In the genomic region with DNA sequence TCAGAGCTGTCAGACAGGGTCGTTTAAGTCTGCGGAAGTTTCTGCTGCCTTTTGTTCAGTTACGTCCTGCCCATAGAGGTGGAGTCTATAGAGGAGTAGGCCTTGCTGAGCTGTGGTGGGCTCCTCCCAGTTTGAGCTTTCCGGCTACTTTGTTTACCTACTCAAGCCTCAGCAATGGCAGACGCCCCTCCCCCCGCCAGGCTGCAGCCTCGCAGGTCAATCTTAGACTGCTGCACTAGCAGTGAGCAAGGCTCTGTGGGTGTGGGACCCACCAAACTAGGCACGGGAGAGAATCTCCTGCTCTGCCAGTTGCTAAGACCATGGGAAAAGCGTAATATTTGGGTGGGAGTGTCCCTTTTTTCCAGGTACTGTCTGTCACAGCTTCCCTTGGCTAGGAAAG, we compare ENCODE assay signal across 19 cellular contexts.
DNase-seq lines count a peak whose midpoint lies in the region; ATAC-seq and TF ChIP-seq lines count a peak whose summit lies in the region.
"Had no signal": no experiment of that assay in that cellular context is flagged by ENCODE, and none has a peak within 500 bp of the region (broad histone marks: within the 10 kb centered on the region; RNA-seq: fewer than 3 reads in every experiment).

No MANE protein-coding gene starts in this region.

- H3K27me3 ChIP-seq in HUES6 (ENCODE audit: control insufficient read depth, insufficient read depth, low read length) (no peaks in the 10 kb centered on the region), upper lobe of left lung (no peaks in the 10 kb centered on the region), suprapubic skin (no peaks in the 10 kb centered on the region)

- peak overlapping the region; percentile 30 for H3K9ac ChIP-seq in HUES6 (ENCODE audit: low read length)

- H3K4me1 Mint-ChIP-seq in WTC11 = peaks cover 15% of the 10 kb centered on the region
- H3K4me1 Mint-ChIP-seq in activated naive CD4-positive, alpha-beta T cell treated with anti-CD3 and anti-CD28 coated beads for 36 hours (ENCODE audit: low read depth) = no peaks in the 10 kb centered on the region
- H3K4me1 Mint-ChIP-seq: T-cell had no signal

- H3K27ac ChIP-seq in HUES6 (ENCODE audit: low read depth, low read length) (no peak overlapping the region), upper lobe of left lung (no peak overlapping the region), suprapubic skin (no peak overlapping the region)
- H3K27ac ChIP-seq: SK-N-MC had no signal

- H3K27ac Mint-ChIP-seq in WTC11 = no peak overlapping the region
- H3K27ac Mint-ChIP-seq in activated naive CD4-positive, alpha-beta T cell treated with anti-CD3 and anti-CD28 coated beads for 36 hours = no peak overlapping the region
- H3K27ac Mint-ChIP-seq: T-cell had no signal

- TF ChIP-seq POLR2A in upper lobe of left lung (IDR thresholded peaks at IDR 0.05) (no peak), suprapubic skin (IDR thresholded peaks at IDR 0.05) (no peak)

- intact Hi-C loops in activated naive CD4-positive, alpha-beta T cell treated with anti-CD3 and anti-CD28 coated beads for 36 hours (cut with micrococcal nuclease) = no loop called here

- peaks cover 24% of the 10 kb centered on the region for H3K9me3 Mint-ChIP-seq in WTC11
- peaks cover 3% of the 10 kb centered on the region for H3K9me3 Mint-ChIP-seq in activated naive CD4-positive, alpha-beta T cell treated with anti-CD3 and anti-CD28 coated beads for 36 hours

- ATAC-seq in WTC11 (peak; percentile 85), upper lobe of left lung (ENCODE audit: low FRiP score in 2 of 2) (no peak)
- ATAC-seq: PC-3, T-cell had no signal

- H3K4me3 ChIP-seq in HUES6 (ENCODE audit: low read depth, low read length) (peak overlapping the region; percentile 23; the same call in 1 of the 2 replicates), upper lobe of left lung (no peak overlapping the region), suprapubic skin (no peak overlapping the region)
- H3K4me3 ChIP-seq: SK-N-MC had no signal

- POLR2A ChIA-PET in WTC11 (lab: Charles Lee) = no interaction called here

- 46 to 100% methylated on average over 2 to 9 of the region's 9 CpGs for WGBS in upper lobe of left lung, 2 donors
- 74% methylated on average over 5 of the region's 9 CpGs for WGBS in suprapubic skin

- DNase-seq in WTC11 (ENCODE audit: low spot score) (peak; percentile 59), iPS-NIHi7 (ENCODE audit: extremely low spot score) (peak; percentile 20), upper lobe of left lung (peak; percentile 29 to 37), suprapubic skin (ENCODE audit: low spot score in 2 of 2) (no peak)
- no peak for DNase-seq in activated naive CD4-positive, alpha-beta T cell treated with anti-CD3 and anti-CD28 coated beads for 36 hours
- DNase-seq in activated naive CD4-positive, alpha-beta T cell (lab: John Stamatoyannopoulos, UW) = no peak
- DNase-seq: DMS79 treated with DMSO at 0.1 percent for 48 hours, GDM1, H7, KBM-7, MV-4-11, NCI-H1417 treated with DMSO at 0.1 percent for 48 hours, NCI-H1930, NCI-H446, NCI-H69, PC-3, T-cell had no signal

- TF ChIP-seq CTCF in WTC11 (IDR thresholded peaks at IDR 0.05) = no peak
- TF ChIP-seq CTCF in upper lobe of left lung (IDR thresholded peaks at IDR 0.05) = no peak
- TF ChIP-seq CTCF in suprapubic skin (IDR thresholded peaks at IDR 0.05) = no peak

- peaks cover 6% of the 10 kb centered on the region; the same call in 1 of the 2 replicates for H3K36me3 Mint-ChIP-seq in WTC11
- no peaks in the 10 kb centered on the region for H3K36me3 Mint-ChIP-seq in activated naive CD4-positive, alpha-beta T cell treated with anti-CD3 and anti-CD28 coated beads for 36 hours (ENCODE audit: low read depth)
- H3K36me3 Mint-ChIP-seq: T-cell had no signal

- H3K4me3 Mint-ChIP-seq in WTC11 = no peak overlapping the region
- no peak overlapping the region for H3K4me3 Mint-ChIP-seq in activated naive CD4-positive, alpha-beta T cell treated with anti-CD3 and anti-CD28 coated beads for 36 hours
- H3K4me3 Mint-ChIP-seq: T-cell had no signal

- CTCF ChIA-PET in WTC11 (lab: Charles Lee) = interaction anchor here (0.9 to 2.0 kb wide), 3 partner anchors 11 to 125 kb away, joined by 3 to 7 read pairs (median 6); no protein-coding TSS in a partner anchor
- CTCF ChIA-PET in activated naive CD4-positive, alpha-beta T cell treated with anti-CD3 and anti-CD28 coated beads for 36 hours (lab: Charles Lee) = no interaction called here

- H3K27me3 Mint-ChIP-seq in WTC11 (ENCODE audit: low read depth) = no peaks in the 10 kb centered on the region; the same call in 1 of the 2 replicates
- H3K27me3 Mint-ChIP-seq in activated naive CD4-positive, alpha-beta T cell treated with anti-CD3 and anti-CD28 coated beads for 36 hours (ENCODE audit: low read depth) = no peaks in the 10 kb centered on the region

- H3K36me3 ChIP-seq in HUES6 (ENCODE audit: control insufficient read depth, insufficient read depth, low read length) (no peaks in the 10 kb centered on the region), upper lobe of left lung (no peaks in the 10 kb centered on the region), suprapubic skin (no peaks in the 10 kb centered on the region)

- TF ChIP-seq EP300 in upper lobe of left lung (IDR thresholded peaks at IDR 0.05) = no peak
- no peak for TF ChIP-seq EP300 in suprapubic skin (IDR thresholded peaks at IDR 0.05)

- no peaks in the 10 kb centered on the region for H3K9me3 ChIP-seq in HUES6 (ENCODE audit: control insufficient read depth, insufficient read depth, low read depth, low read length)
- H3K9me3 ChIP-seq in upper lobe of left lung = no peaks in the 10 kb centered on the region
- H3K9me3 ChIP-seq in suprapubic skin = no peaks in the 10 kb centered on the region

- H3K4me1 ChIP-seq in HUES6 (ENCODE audit: control insufficient read depth, insufficient read depth, low read length) (peaks cover 25% of the 10 kb centered on the region), upper lobe of left lung (peaks cover 0 to 7% (median 0%) of the 10 kb centered on the region in 4 donors), suprapubic skin (peaks cover 5% of the 10 kb centered on the region)

TF ChIP-seq in WTC11, 78 proteins besides CTCF, POLR2A, EP300 and RAD21:
- peak; percentile 75; the same call in 1 of the 2 replicates for TF ChIP-seq ZNF281 (CRISPR knock-in tag; IDR thresholded peaks at IDR 0.05)
- TF ChIP-seq ZBTB21 (CRISPR knock-in tag; IDR thresholded peaks at IDR 0.05; ENCODE audit: borderline replicate concordance) = no peak
- 0 out of 2 replicates have a peak, but pooled peaks have one; percentile 43 for TF ChIP-seq FOXK1 (CRISPR knock-in tag; IDR thresholded peaks at IDR 0.05)
- TF ChIP-seq, protein P1, sequence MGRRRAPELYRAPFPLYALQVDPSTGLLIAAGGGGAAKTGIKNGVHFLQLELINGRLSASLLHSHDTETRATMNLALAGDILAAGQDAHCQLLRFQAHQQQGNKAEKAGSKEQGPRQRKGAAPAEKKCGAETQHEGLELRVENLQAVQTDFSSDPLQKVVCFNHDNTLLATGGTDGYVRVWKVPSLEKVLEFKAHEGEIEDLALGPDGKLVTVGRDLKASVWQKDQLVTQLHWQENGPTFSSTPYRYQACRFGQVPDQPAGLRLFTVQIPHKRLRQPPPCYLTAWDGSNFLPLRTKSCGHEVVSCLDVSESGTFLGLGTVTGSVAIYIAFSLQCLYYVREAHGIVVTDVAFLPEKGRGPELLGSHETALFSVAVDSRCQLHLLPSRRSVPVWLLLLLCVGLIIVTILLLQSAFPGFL (CRISPR knock-in tag; IDR thresholded peaks at IDR 0.05; ENCODE audit: borderline replicate concordance) = no peak
- 0 out of 2 replicates have a peak, but pooled peaks have one; percentile 34 for TF ChIP-seq FOXP4 (CRISPR knock-in tag; IDR thresholded peaks at IDR 0.05)

Comparison
In these comparisons a context has a peak if more than half of its experiments do, and no peak if none do; other contexts are left out.
1. DNase-seq: peak in WTC11 (single experiment), iPS-NIHi7 (single experiment) and upper lobe of left lung (2 of 2); none in suprapubic skin (0 of 2), activated naive CD4-positive, alpha-beta T cell treated with anti-CD3 and anti-CD28 coated beads for 36 hours (single experiment) and activated naive CD4-positive, alpha-beta T cell (0 of 4).